Comparison of ENCODE assay signal across 10 cellular contexts in the genomic region with DNA sequence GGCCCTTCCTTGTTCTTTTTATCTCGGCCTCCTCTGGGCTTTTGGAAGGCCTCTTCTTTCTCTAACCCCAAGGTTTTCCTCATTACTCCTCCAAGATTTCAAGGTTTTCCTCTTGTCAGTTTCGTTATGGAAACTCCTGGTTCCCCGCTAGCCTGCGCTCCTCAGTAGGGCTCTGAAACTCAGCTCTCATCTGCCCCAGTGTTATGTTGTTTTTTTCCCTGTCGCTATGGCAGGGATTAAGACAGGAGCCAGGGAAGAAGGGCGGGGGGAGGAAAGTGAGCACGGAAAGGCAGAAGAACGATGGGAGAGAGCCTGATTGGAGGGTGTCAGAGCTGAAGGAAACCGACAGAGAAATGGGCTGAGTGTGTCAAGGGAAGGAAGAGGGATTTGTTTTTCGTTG. TPM values are rescaled to one million over a fixed set of nuclear protein-coding genes. Genes with fewer than 3 reads are reported as not detected.
DNase-seq lines count a peak whose midpoint lies in the region; ATAC-seq and TF ChIP-seq lines count a peak whose summit lies in the region.
"Had no signal": no experiment of that assay in that cellular context is flagged by ENCODE, and none has a peak within 500 bp of the region (broad histone marks: within the 10 kb centered on the region; RNA-seq: fewer than 3 reads in every experiment).

No MANE protein-coding gene starts in this region.

- 0 out of 2 replicates have a peak, but pooled peaks cover 6% of the 10 kb centered on the region for H3K9me3 ChIP-seq in HUES48 (ENCODE audit: control insufficient read depth, insufficient read depth, low read length)

- H3K27ac ChIP-seq in HUES48 (ENCODE audit: low read depth, low read length) (peak overlapping the region; percentile 40), coronary artery (peak overlapping the region; percentile 55 to 74)

- no peaks in the 10 kb centered on the region for H3K36me3 ChIP-seq in HUES48 (ENCODE audit: control insufficient read depth, insufficient read depth, low read length)

- peak; percentile 88 for DNase-seq in coronary artery (ENCODE audit: low spot score)
- peak; percentile 39 for DNase-seq in left lobe of liver (ENCODE audit: low spot score)
- DNase-seq in smooth muscle cell of the brain vasculature (ENCODE audit: low read depth, low spot score): peak; percentile 12
- DNase-seq in stimulated activated CD4-positive, alpha-beta T cell treated with anti-CD3 and anti-CD28 coated beads, Interleukin-4, amount 100 ng/mL, for 1 hour: no peak
- DNase-seq: foreskin melanocyte had no signal

- 0 out of 2 replicates have a peak, but pooled peaks cover 5% of the 10 kb centered on the region for H3K4me1 ChIP-seq in HUES48 (ENCODE audit: control insufficient read depth, insufficient read depth, low read length)

- H3K4me3 ChIP-seq in HUES48 (ENCODE audit: low read depth, low read length) (no peak overlapping the region), coronary artery (peak overlapping the region; percentile 18)

- no peak for TF ChIP-seq CTCF in coronary artery (IDR thresholded peaks at IDR 0.05)

- ATAC-seq in left lobe of liver (no peak), GM21825 (IDR thresholded peaks at IDR 0.05; ENCODE audit: unreplicated experiment) (no peak), HG03432 (IDR thresholded peaks at IDR 0.05; ENCODE audit: unreplicated experiment) (no peak), GM19467 (IDR thresholded peaks at IDR 0.05; ENCODE audit: unreplicated experiment) (no peak)
- ATAC-seq: Panc1 had no signal

- H3K27me3 ChIP-seq in HUES48 (ENCODE audit: control insufficient read depth, insufficient read depth, low read length): no peaks in the 10 kb centered on the region

- H3K9ac ChIP-seq in HUES48 (ENCODE audit: low read depth, low read length): no peak overlapping the region

RNA-seq across cellular contexts. Expression of gene JDP2, which starts 26.5 kb away (rescaled TPM):
- 12.8 TPM for total RNA-seq in left lobe of liver
